ENCODE assay signal across 21 cellular contexts in the genomic region with DNA sequence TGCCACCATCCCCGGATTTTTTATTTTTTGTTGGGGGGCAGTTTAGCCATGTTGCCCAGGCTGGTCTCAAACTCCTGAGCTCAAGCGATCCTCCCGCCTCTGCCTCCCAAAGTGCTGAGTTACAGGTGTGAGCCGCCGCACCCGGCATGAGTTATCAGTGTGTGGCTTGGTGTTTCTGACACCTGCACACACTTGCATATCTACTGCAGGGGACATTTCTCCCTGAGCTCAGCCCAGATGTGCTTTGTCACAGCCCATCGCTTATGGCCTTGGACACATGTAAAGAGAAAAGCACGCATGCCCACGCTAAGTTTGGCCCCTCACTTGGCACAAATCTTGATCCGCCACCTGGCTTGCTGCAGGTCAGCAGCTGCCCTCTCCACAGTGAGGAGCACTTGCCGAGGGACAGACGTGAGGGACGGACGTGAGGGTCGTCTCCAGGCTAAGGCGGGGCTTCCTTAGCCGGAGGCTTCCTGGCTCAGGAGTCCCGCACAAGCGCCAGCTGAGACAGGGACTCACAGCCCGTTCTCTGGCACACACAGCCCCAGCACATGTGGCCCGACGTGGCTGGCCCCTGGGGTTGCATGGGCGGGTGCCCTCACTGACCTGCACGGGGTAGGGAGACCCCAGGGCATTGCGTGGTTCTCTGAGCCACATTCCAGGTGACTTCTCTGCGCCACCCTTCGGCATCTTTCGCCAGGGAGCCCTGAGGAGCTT. TPM values are rescaled to one million over a fixed set of nuclear protein-coding genes. Genes with fewer than 3 reads are reported as not detected.
A peak's percentile ranks its signal among the peaks of the same experiment; 100 is the strongest.
DNase-seq lines count a peak whose midpoint lies in the region; ATAC-seq, FAIRE-seq and TF ChIP-seq lines count a peak whose summit lies in the region.
"Had no signal": no experiment of that assay in that cellular context is flagged by ENCODE, and none has a peak within 500 bp of the region (broad histone marks: within the 10 kb centered on the region; RNA-seq: fewer than 3 reads in every experiment).

No MANE protein-coding gene starts in this region.

- H3K27me3 Mint-ChIP-seq in activated CD8-positive, alpha-beta T cell treated with anti-CD3 and anti-CD28 coated beads, Interleukin-2, amount 10 ng/mL, durations not matched to agents 7 days and 5 days (ENCODE audit: low read depth) = no peaks in the 10 kb centered on the region
- no peaks in the 10 kb centered on the region for H3K27me3 Mint-ChIP-seq in activated CD8-positive, alpha-beta T cell treated with anti-CD3 and anti-CD28 coated beads for 36 hours
- no peaks in the 10 kb centered on the region for H3K27me3 Mint-ChIP-seq in naive B cell
- no peaks in the 10 kb centered on the region for H3K27me3 Mint-ChIP-seq in activated CD4-positive, alpha-beta memory T cell treated with anti-CD3 and anti-CD28 coated beads for 36 hours

- CTCF ChIA-PET in activated CD8-positive, alpha-beta T cell treated with anti-CD3 and anti-CD28 coated beads, Interleukin-2, amount 10 ng/mL, durations not matched to agents 7 days and 5 days (lab: Charles Lee) = interaction anchor here (1.2 to 8.1 kb wide), 11 partner anchors 10 to 198 kb away, joined by 3 to 176 read pairs (median 19); a partner anchor contains a TSS
- CTCF ChIA-PET in activated CD8-positive, alpha-beta T cell treated with anti-CD3 and anti-CD28 coated beads for 36 hours (lab: Charles Lee) = interaction anchor here (0.6 to 6.3 kb wide), 9 partner anchors 18 to 185 kb away, joined by 3 to 204 read pairs (median 17); a partner anchor contains a TSS
- CTCF ChIA-PET in OCI-LY7 (lab: Charles Lee; ENCODE audit: unreplicated experiment) = interaction anchor here (1.5 to 2.7 kb wide), 3 partner anchors 30 to 181 kb away, joined by 5 to 12 read pairs (median 8); no protein-coding TSS in a partner anchor
- CTCF ChIA-PET in activated CD4-positive, alpha-beta memory T cell treated with anti-CD3 and anti-CD28 coated beads for 36 hours (lab: Charles Lee) = interaction anchor here (1.1 to 9.5 kb wide), 13 partner anchors 13 to 188 kb away, joined by 3 to 300 read pairs (median 12); a partner anchor contains a TSS

- H3K9me3 ChIP-seq in OCI-LY7 (ENCODE audit: low read length) = no peaks in the 10 kb centered on the region
- H3K9me3 ChIP-seq: BE2C, SK-N-SH had no signal

- no peaks in the 10 kb centered on the region for H3K79me2 ChIP-seq in OCI-LY7 (ENCODE audit: insufficient read depth, low read depth, low read length)

- no peak for TF ChIP-seq POLR2A in GM18505 (IDR thresholded peaks at IDR 0.05; ENCODE audit: borderline replicate concordance, extremely low read depth, insufficient read depth, insufficient read length)

- DNase-seq in activated CD8-positive, alpha-beta T cell treated with anti-CD3 and anti-CD28 coated beads, Interleukin-2, amount 10 ng/mL, durations not matched to agents 7 days and 5 days = no peak
- DNase-seq in activated CD8-positive, alpha-beta T cell treated with anti-CD3 and anti-CD28 coated beads for 36 hours = no peak
- peak; percentile 62 for DNase-seq in OCI-LY7 (ENCODE audit: low spot score)
- DNase-seq in naive B cell = no peak
- no peak for DNase-seq in urothelium cell line (ENCODE audit: low spot score)
- no peak for DNase-seq in activated CD4-positive, alpha-beta memory T cell treated with anti-CD3 and anti-CD28 coated beads for 36 hours
- DNase-seq in OCI-M2 (lab: John Stamatoyannopoulos, UW; ENCODE audit: unreplicated experiment) = no peak
- DNase-seq: BE2C; CD8-positive, alpha-beta T cell; H7; NCI-H1417 treated with DMSO at 0.1 percent for 48 hours; NCI-H2029; NCI-H510A treated with DMSO at 0.1 percent for 48 hours; NCI-H82; SHP77; SK-N-SH had no signal

- intact Hi-C loops in activated CD8-positive, alpha-beta T cell treated with anti-CD3 and anti-CD28 coated beads for 36 hours (cut with micrococcal nuclease) = loop anchor here (5.0 to 10.0 kb wide), 3 partner anchors 50 to 170 kb away; a partner anchor contains a TSS
- intact Hi-C loops in OCI-LY7 (cut with micrococcal nuclease; ENCODE audit: unreplicated experiment) = loop anchor here (5.0 kb wide), 2 partner anchors 148 to 672 kb away; no protein-coding TSS in a partner anchor
- intact Hi-C loops in activated CD4-positive, alpha-beta memory T cell treated with anti-CD3 and anti-CD28 coated beads for 36 hours (cut with micrococcal nuclease) = loop anchor here (5.0 kb wide), 1 partner anchor 33 kb away; no protein-coding TSS in a partner anchor

- FAIRE-seq in urothelium cell line (lab: Jason Lieb, UNC) = peak; percentile 93
- FAIRE-seq: RCC 7860 had no signal

- H3K4me3 ChIP-seq in OCI-LY7 (ENCODE audit: low read depth, low read length, poor library complexity, severe bottlenecking) = no peak overlapping the region

- H3K36me3 ChIP-seq in OCI-LY7 (ENCODE audit: insufficient read depth, low read length) = peaks cover 19% of the 10 kb centered on the region; the same call in 1 of the 2 replicates

- no peaks in the 10 kb centered on the region for H3K9me3 Mint-ChIP-seq in activated CD8-positive, alpha-beta T cell treated with anti-CD3 and anti-CD28 coated beads, Interleukin-2, amount 10 ng/mL, durations not matched to agents 7 days and 5 days (ENCODE audit: insufficient read depth)
- H3K9me3 Mint-ChIP-seq in activated CD8-positive, alpha-beta T cell treated with anti-CD3 and anti-CD28 coated beads for 36 hours = no peaks in the 10 kb centered on the region
- H3K9me3 Mint-ChIP-seq in naive B cell = no peaks in the 10 kb centered on the region
- no peaks in the 10 kb centered on the region for H3K9me3 Mint-ChIP-seq in activated CD4-positive, alpha-beta memory T cell treated with anti-CD3 and anti-CD28 coated beads for 36 hours
- H3K9me3 Mint-ChIP-seq: CD8-positive, alpha-beta T cell had no signal

- H3K4me2 ChIP-seq in OCI-LY7 (ENCODE audit: low read length) = peak overlapping the region; percentile 30; the same call in 1 of the 2 replicates
- H3K4me2 ChIP-seq: SK-N-SH had no signal

- peak overlapping the region; percentile 15 for H3K27ac Mint-ChIP-seq in activated CD8-positive, alpha-beta T cell treated with anti-CD3 and anti-CD28 coated beads, Interleukin-2, amount 10 ng/mL, durations not matched to agents 7 days and 5 days
- no peak overlapping the region for H3K27ac Mint-ChIP-seq in activated CD8-positive, alpha-beta T cell treated with anti-CD3 and anti-CD28 coated beads for 36 hours
- H3K27ac Mint-ChIP-seq in naive B cell = peak overlapping the region in 4 of 6 donors; percentile 38 to 90 (median 86)
- H3K27ac Mint-ChIP-seq in activated CD4-positive, alpha-beta memory T cell treated with anti-CD3 and anti-CD28 coated beads for 36 hours = no peak overlapping the region
- H3K27ac Mint-ChIP-seq: CD8-positive, alpha-beta T cell had no signal

- no peak overlapping the region for H2AFZ ChIP-seq in OCI-LY7 (ENCODE audit: low read length)

- POLR2A ChIA-PET in activated CD8-positive, alpha-beta T cell treated with anti-CD3 and anti-CD28 coated beads, Interleukin-2, amount 10 ng/mL, durations not matched to agents 7 days and 5 days (lab: Charles Lee) = no interaction called here
- POLR2A ChIA-PET in activated CD8-positive, alpha-beta T cell treated with anti-CD3 and anti-CD28 coated beads for 36 hours (lab: Charles Lee) = interaction anchor here (0.7 to 4.1 kb wide), 3 partner anchors 19 to 70 kb away, joined by 3 to 19 read pairs (median 13); a partner anchor contains a TSS
- POLR2A ChIA-PET in OCI-LY7 (lab: Charles Lee) = interaction anchor here (0.9 to 1.9 kb wide), 3 partner anchors 10 to 71 kb away, joined by 3 to 5 read pairs (median 3); no protein-coding TSS in a partner anchor
- POLR2A ChIA-PET in activated CD4-positive, alpha-beta memory T cell treated with anti-CD3 and anti-CD28 coated beads for 36 hours (lab: Charles Lee) = no interaction called here

- H3K36me3 Mint-ChIP-seq in activated CD8-positive, alpha-beta T cell treated with anti-CD3 and anti-CD28 coated beads, Interleukin-2, amount 10 ng/mL, durations not matched to agents 7 days and 5 days (ENCODE audit: low read depth) = no peaks in the 10 kb centered on the region
- no peaks in the 10 kb centered on the region for H3K36me3 Mint-ChIP-seq in activated CD8-positive, alpha-beta T cell treated with anti-CD3 and anti-CD28 coated beads for 36 hours (ENCODE audit: low read depth)
- no peaks in the 10 kb centered on the region for H3K36me3 Mint-ChIP-seq in naive B cell
- H3K36me3 Mint-ChIP-seq in activated CD4-positive, alpha-beta memory T cell treated with anti-CD3 and anti-CD28 coated beads for 36 hours = no peaks in the 10 kb centered on the region

- no peaks in the 10 kb centered on the region for H3K9me2 ChIP-seq in OCI-LY7 (ENCODE audit: insufficient read depth, low read length)
- H3K9me2 ChIP-seq: SK-N-SH had no signal

- no peak for TF ChIP-seq CTCF in activated CD8-positive, alpha-beta T cell treated with anti-CD3 and anti-CD28 coated beads for 36 hours (IDR thresholded peaks at IDR 0.05)
- no peak for TF ChIP-seq CTCF in OCI-LY7 (conservative IDR thresholded peaks at IDR 0.05; ENCODE audit: low read length)

- no peak overlapping the region for H3K4me3 Mint-ChIP-seq in activated CD8-positive, alpha-beta T cell treated with anti-CD3 and anti-CD28 coated beads, Interleukin-2, amount 10 ng/mL, durations not matched to agents 7 days and 5 days
- H3K4me3 Mint-ChIP-seq in activated CD8-positive, alpha-beta T cell treated with anti-CD3 and anti-CD28 coated beads for 36 hours = no peak overlapping the region
- peak overlapping the region in 1 of 8 donors; percentile 27 for H3K4me3 Mint-ChIP-seq in naive B cell
- no peak overlapping the region for H3K4me3 Mint-ChIP-seq in activated CD4-positive, alpha-beta memory T cell treated with anti-CD3 and anti-CD28 coated beads for 36 hours
- H3K4me3 Mint-ChIP-seq: CD8-positive, alpha-beta T cell had no signal

- no peak overlapping the region for H3K27ac ChIP-seq in OCI-LY7 (ENCODE audit: low read depth, low read length, poor library complexity, severe bottlenecking)
- H3K27ac ChIP-seq: 22Rv1 had no signal

- no peak for ATAC-seq in activated CD8-positive, alpha-beta T cell treated with anti-CD3 and anti-CD28 coated beads, Interleukin-2, amount 10 ng/mL, durations not matched to agents 7 days and 5 days
- no peak for ATAC-seq in activated CD8-positive, alpha-beta T cell treated with anti-CD3 and anti-CD28 coated beads for 36 hours
- ATAC-seq in naive B cell (ENCODE audit: low read depth in 2 of 2) (no peak), GM18505 (IDR thresholded peaks at IDR 0.05; ENCODE audit: unreplicated experiment) (no peak)
- ATAC-seq: CD8-positive, alpha-beta T cell had no signal

- peaks cover 4% of the 10 kb centered on the region for H3K4me1 Mint-ChIP-seq in activated CD8-positive, alpha-beta T cell treated with anti-CD3 and anti-CD28 coated beads, Interleukin-2, amount 10 ng/mL, durations not matched to agents 7 days and 5 days (ENCODE audit: low read depth)
- H3K4me1 Mint-ChIP-seq in activated CD8-positive, alpha-beta T cell treated with anti-CD3 and anti-CD28 coated beads for 36 hours (ENCODE audit: low read depth) = peaks cover 5% of the 10 kb centered on the region
- H3K4me1 Mint-ChIP-seq in naive B cell = peaks cover 8 to 10% (median 9%) of the 10 kb centered on the region in 3 donors
- no peaks in the 10 kb centered on the region for H3K4me1 Mint-ChIP-seq in activated CD4-positive, alpha-beta memory T cell treated with anti-CD3 and anti-CD28 coated beads for 36 hours (ENCODE audit: low read depth)

- peaks cover 32% of the 10 kb centered on the region for H3K4me1 ChIP-seq in OCI-LY7 (ENCODE audit: insufficient read depth, low read length, poor library complexity, severe bottlenecking)

- BruUV-seq in OCI-LY7 (replicated peaks; lab: Mats Ljungman, UMichigan) = no TSS peak

- no peaks in the 10 kb centered on the region for H4K20me1 ChIP-seq in OCI-LY7 (ENCODE audit: insufficient read depth, low read length)

RNA-seq across cellular contexts. Expression of a gene that starts 11.8 kb away (rescaled TPM):
- not detected for total RNA-seq in activated CD8-positive, alpha-beta T cell treated with anti-CD3 and anti-CD28 coated beads, Interleukin-2, amount 10 ng/mL, durations not matched to agents 7 days and 5 days
- not detected for total RNA-seq in activated CD8-positive, alpha-beta T cell treated with anti-CD3 and anti-CD28 coated beads for 36 hours
- total RNA-seq in OCI-LY7 (2014; rRNA removed; shearing (Covaris generic)) = 0.31 TPM in 1 of 2 replicates, not detected in the other
- 1.3 and 1.5 TPM in 2 replicates for total RNA-seq in OCI-LY7 (2022)
- polyA plus RNA-seq in naive B cell (ENCODE audit: low read depth in 6 of 6) = not detected
- not detected for total RNA-seq in activated CD4-positive, alpha-beta memory T cell treated with anti-CD3 and anti-CD28 coated beads for 36 hours
- total RNA-seq: CD8-positive, alpha-beta T cell; H7; HT1080 had no signal
- polyA plus RNA-seq: AG04450 had no signal

RNA-seq across cellular contexts. Expression of a gene that starts 19.4 kb away (rescaled TPM):
- total RNA-seq in activated CD8-positive, alpha-beta T cell treated with anti-CD3 and anti-CD28 coated beads, Interleukin-2, amount 10 ng/mL, durations not matched to agents 7 days and 5 days = 10 to 100 TPM; 16.8 to 18.2 TPM
- 10 to 100 TPM; 15.5 to 18.0 TPM for total RNA-seq in activated CD8-positive, alpha-beta T cell treated with anti-CD3 and anti-CD28 coated beads for 36 hours
- total RNA-seq in OCI-LY7 (2014; rRNA removed; shearing (Covaris generic)) = 20.3 and 23.2 TPM in 2 replicates
- 43.1 and 45.7 TPM in 2 replicates for total RNA-seq in OCI-LY7 (2022)
- 10 to 100 TPM; 22.6 to 34.5 (median 27.0) TPM for polyA plus RNA-seq in naive B cell (ENCODE audit: low read depth in 6 of 6)
- total RNA-seq in activated CD4-positive, alpha-beta memory T cell treated with anti-CD3 and anti-CD28 coated beads for 36 hours = 10 to 100 TPM; 14.1 to 15.6 TPM

RNA-seq across cellular contexts. Expression of a gene that starts 40.3 kb away (rescaled TPM):
- total RNA-seq in activated CD8-positive, alpha-beta T cell treated with anti-CD3 and anti-CD28 coated beads, Interleukin-2, amount 10 ng/mL, durations not matched to agents 7 days and 5 days = 10 to 100 TPM; 24.2 to 28.6 TPM
- 10 to 100 TPM; 34.6 to 40.9 TPM for total RNA-seq in activated CD8-positive, alpha-beta T cell treated with anti-CD3 and anti-CD28 coated beads for 36 hours
- total RNA-seq in OCI-LY7 (2014; rRNA removed; shearing (Covaris generic)) = 0.41 and 2.4 TPM in 2 replicates
- 7.0 and 7.7 TPM in 2 replicates for total RNA-seq in OCI-LY7 (2022)
- polyA plus RNA-seq in naive B cell (ENCODE audit: low read depth in 6 of 6) = 1 to 10 TPM; 3.3 to 7.0 (median 4.3) TPM
- total RNA-seq in activated CD4-positive, alpha-beta memory T cell treated with anti-CD3 and anti-CD28 coated beads for 36 hours = 10 to 100 TPM; 14.1 to 16.1 TPM

RNA-seq across cellular contexts. Expression of a gene that starts 49.6 kb away (rescaled TPM):
- 1 to 10 TPM; 2.7 to 3.1 TPM for total RNA-seq in activated CD8-positive, alpha-beta T cell treated with anti-CD3 and anti-CD28 coated beads, Interleukin-2, amount 10 ng/mL, durations not matched to agents 7 days and 5 days
- 1 to 10 TPM; 5.6 to 8.5 TPM for total RNA-seq in activated CD8-positive, alpha-beta T cell treated with anti-CD3 and anti-CD28 coated beads for 36 hours
- 0.62 and 0.95 TPM in 2 replicates for total RNA-seq in OCI-LY7 (2014; rRNA removed; shearing (Covaris generic))
- total RNA-seq in OCI-LY7 (2022) = 0.77 and 3.3 TPM in 2 replicates
- 1 to 10 TPM; 2.0 to 9.7 (median 3.9) TPM for polyA plus RNA-seq in naive B cell (ENCODE audit: low read depth in 6 of 6)
- 1 to 10 TPM; 1.6 to 2.1 TPM for total RNA-seq in activated CD4-positive, alpha-beta memory T cell treated with anti-CD3 and anti-CD28 coated beads for 36 hours

Comparison
In these comparisons a context has a peak if more than half of its experiments do, and no peak if none do; other contexts are left out.
1. H3K27ac Mint-ChIP-seq: peak in activated CD8-positive, alpha-beta T cell treated with anti-CD3 and anti-CD28 coated beads, Interleukin-2, amount 10 ng/mL, durations not matched to agents 7 days and 5 days (single experiment) and naive B cell (4 of 6); none in activated CD8-positive, alpha-beta T cell treated with anti-CD3 and anti-CD28 coated beads for 36 hours (single experiment) and activated CD4-positive, alpha-beta memory T cell treated with anti-CD3 and anti-CD28 coated beads for 36 hours (single experiment).
2. POLR2A ChIA-PET loops: an anchor here in activated CD8-positive, alpha-beta T cell treated with anti-CD3 and anti-CD28 coated beads for 36 hours (0.7 to 4.1 kb wide) and OCI-LY7 (0.9 to 1.9 kb wide); none called in activated CD8-positive, alpha-beta T cell treated with anti-CD3 and anti-CD28 coated beads, Interleukin-2, amount 10 ng/mL, durations not matched to agents 7 days and 5 days and activated CD4-positive, alpha-beta memory T cell treated with anti-CD3 and anti-CD28 coated beads for 36 hours.